In the genomic region with DNA sequence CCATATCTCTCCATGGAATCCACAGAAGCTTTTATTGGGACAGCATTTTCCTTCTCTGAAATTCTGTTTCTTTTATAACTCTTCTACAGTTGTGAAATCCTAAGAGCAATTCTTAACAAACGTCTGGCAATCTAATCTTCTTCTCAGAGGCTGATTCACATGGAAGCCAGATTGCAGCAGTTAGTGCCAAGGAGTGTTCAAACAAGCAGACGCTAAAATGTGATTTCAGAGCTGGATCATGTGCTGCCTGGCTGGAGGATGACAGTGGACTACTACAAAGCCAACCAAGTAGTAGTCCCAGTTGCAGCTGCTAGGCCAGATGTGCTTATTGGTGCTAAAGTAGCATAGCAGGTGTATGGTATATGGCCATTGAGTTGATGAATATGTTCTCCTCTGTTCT, we compare ENCODE assay signal across 13 cellular contexts. TPM values are rescaled to one million over a fixed set of nuclear protein-coding genes. Genes with fewer than 3 reads are reported as not detected.
DNase-seq lines count a peak whose midpoint lies in the region; ATAC-seq, FAIRE-seq and TF ChIP-seq lines count a peak whose summit lies in the region.
"Had no signal": no experiment of that assay in that cellular context is flagged by ENCODE, and none has a peak within 500 bp of the region (broad histone marks: within the 10 kb centered on the region; RNA-seq: fewer than 3 reads in every experiment).

No MANE protein-coding gene starts in this region.

- peak; percentile 60 for DNase-seq in MG63
- peak; percentile 94 for DNase-seq in fibroblast of gingiva (ENCODE audit: low read depth)
- DNase-seq in mesenchymal stem cell: peak; percentile 61
- no peak for DNase-seq in upper lobe of left lung
- no peak for DNase-seq in HUDEP-2 (lab: John Stamatoyannopoulos, UW; ENCODE audit: unreplicated experiment in 76 of 76)
- no peak for DNase-seq in islet precursor cell
- no peak for DNase-seq in NCI-H524 treated with DMSO at 0.1 percent for 48 hours (lab: John Stamatoyannopoulos, UW)
- DNase-seq in frontal cortex (ENCODE audit: low spot score in 2 of 2): no peak
- DNase-seq: NCI-H1105, NCI-H774, T-helper 9 cell had no signal

- no peak overlapping the region for H2BK5ac ChIP-seq in mesenchymal stem cell (ENCODE audit: low read depth, low read length, poor library complexity, severe bottlenecking)

- no peak overlapping the region for H2BK15ac ChIP-seq in mesenchymal stem cell (ENCODE audit: low read depth, poor library complexity, severe bottlenecking)

- H3K14ac ChIP-seq in mesenchymal stem cell (ENCODE audit: low read length in 2 of 2): no peak overlapping the region

- TF ChIP-seq EP300 in upper lobe of left lung (IDR thresholded peaks at IDR 0.05): no peak

- H3K4ac ChIP-seq in mesenchymal stem cell (ENCODE audit: low read depth in 1 of 2, low read length in 2 of 2): no peak overlapping the region

- H3K4me3 ChIP-seq in MG63: no peak overlapping the region
- no peak overlapping the region for H3K4me3 ChIP-seq in mesenchymal stem cell (ENCODE audit: insufficient read depth in 1 of 2, low read depth in 1 of 2, low read length in 2 of 2)
- H3K4me3 ChIP-seq in upper lobe of left lung: no peak overlapping the region

- no peak overlapping the region for H3K27ac ChIP-seq in mesenchymal stem cell (ENCODE audit: low read length, poor library complexity, severe bottlenecking)
- H3K27ac ChIP-seq in upper lobe of left lung: no peak overlapping the region

- no peak overlapping the region for H4K8ac ChIP-seq in mesenchymal stem cell (ENCODE audit: low read length)

- peaks cover 3% of the 10 kb centered on the region for H3K4me1 ChIP-seq in mesenchymal stem cell (ENCODE audit: control insufficient read depth, insufficient read depth, low read depth, low read length)
- no peaks in the 10 kb centered on the region for H3K4me1 ChIP-seq in upper lobe of left lung

- H2BK12ac ChIP-seq in mesenchymal stem cell (ENCODE audit: low read length in 2 of 2): peak overlapping the region in 1 of 2 experiments; percentile 78

- no peaks in the 10 kb centered on the region for H3K79me1 ChIP-seq in mesenchymal stem cell (replicated peaks; ENCODE audit: low read length, poor library complexity, severe bottlenecking)

- ATAC-seq in upper lobe of left lung (ENCODE audit: low FRiP score in 2 of 2): peak; percentile 58 to 91
- ATAC-seq: activated T-helper 17 cell treated with anti-CD3 and anti-CD28 coated beads, Interleukin-2, amount 50 U/mL, for 72 hours had no signal

- H3K4me2 ChIP-seq in mesenchymal stem cell (ENCODE audit: low read length, poor library complexity, severe bottlenecking): no peak overlapping the region

- H4K91ac ChIP-seq in mesenchymal stem cell (ENCODE audit: low read length): no peak overlapping the region

- no peak overlapping the region for H2BK120ac ChIP-seq in mesenchymal stem cell (ENCODE audit: low read depth, low read length)

- H3K9me3 ChIP-seq in MG63 (no peaks in the 10 kb centered on the region), mesenchymal stem cell (ENCODE audit: control insufficient read depth, low read length) (no peaks in the 10 kb centered on the region), upper lobe of left lung (no peaks in the 10 kb centered on the region)

- H3K23ac ChIP-seq in mesenchymal stem cell (ENCODE audit: low read length in 2 of 2): no peak overlapping the region

- H2AFZ ChIP-seq in mesenchymal stem cell (ENCODE audit: low read depth, low read length): no peak overlapping the region

- H3K18ac ChIP-seq in mesenchymal stem cell (ENCODE audit: low read depth in 1 of 2, low read length in 2 of 2): no peak overlapping the region

- H2AK5ac ChIP-seq in mesenchymal stem cell (ENCODE audit: low read length, severe bottlenecking): no peak overlapping the region

- peaks cover 21% of the 10 kb centered on the region for H3K27me3 ChIP-seq in MG63
- no peaks in the 10 kb centered on the region for H3K27me3 ChIP-seq in mesenchymal stem cell (ENCODE audit: control insufficient read depth in 1 of 2, insufficient read depth in 1 of 2, low read length in 2 of 2)
- H3K27me3 ChIP-seq in upper lobe of left lung: no peaks in the 10 kb centered on the region

- TF ChIP-seq CTCF in upper lobe of left lung (IDR thresholded peaks at IDR 0.05): no peak

- H3K9ac ChIP-seq in mesenchymal stem cell (ENCODE audit: low read length): peak overlapping the region; percentile 40

- FAIRE-seq in frontal cortex (lab: Jason Lieb, UNC): no peak
- FAIRE-seq: D721Med had no signal

- no peak for TF ChIP-seq POLR2A in upper lobe of left lung (IDR thresholded peaks at IDR 0.05)

- H3K36me3 ChIP-seq in MG63 (no peaks in the 10 kb centered on the region), mesenchymal stem cell (ENCODE audit: control insufficient read depth in 1 of 2, insufficient read depth in 2 of 2, low read depth in 1 of 2, low read length in 2 of 2) (no peaks in the 10 kb centered on the region), upper lobe of left lung (no peaks in the 10 kb centered on the region)

- 78% methylated on average over 2 of the region's 2 CpGs for WGBS in mesenchymal stem cell
- 36 to 40% methylated on average over 2 of the region's 2 CpGs for WGBS in upper lobe of left lung, 2 donors

RNA-seq across cellular contexts. Expression of gene GLRB, which starts 27.7 kb away (rescaled TPM):
- 0.81 and 3.9 TPM in 2 replicates for total RNA-seq in MG63 (2014; rRNA removed; shearing (Covaris generic); ENCODE audit: low replicate concordance)
- polyA plus RNA-seq in mesenchymal stem cell (2013, experiment 1 of 2): 4.4 TPM
- 5.6 TPM for polyA plus RNA-seq in mesenchymal stem cell (2013, experiment 2 of 2)
- total RNA-seq in upper lobe of left lung: 10 to 100 TPM in 1 of 6 donors, 1 to 10 TPM in 5; 2.8 to 37.7 (median 3.9) TPM
- total RNA-seq in frontal cortex: 44.0 TPM
- total RNA-seq: activated T-helper 17 cell treated with anti-CD3 and anti-CD28 coated beads, Interleukin-2, amount 50 U/mL, for 72 hours had no signal

Comparison
In these comparisons a context has a peak if more than half of its experiments do, and no peak if none do; other contexts are left out.
1. DNase-seq: peak in MG63 (single experiment), fibroblast of gingiva (single experiment) and mesenchymal stem cell (single experiment); none in upper lobe of left lung (0 of 2), HUDEP-2 (0 of 76), islet precursor cell (single experiment), NCI-H524 treated with DMSO at 0.1 percent for 48 hours (single experiment) and frontal cortex (0 of 2).